In genomic region chr10:132058111-132058745, GRCh38 we compare ENCODE assay signal across 22 cellular contexts. TPM values are rescaled to one million over a fixed set of nuclear protein-coding genes. Genes with fewer than 3 reads are reported as not detected.
A peak's percentile ranks its signal among the peaks of the same experiment; 100 is the strongest.
DNase-seq lines count a peak whose midpoint lies in the region; ATAC-seq and TF ChIP-seq lines count a peak whose summit lies in the region.
"Had no signal": no experiment of that assay in that cellular context is flagged by ENCODE, and none has a peak within 500 bp of the region (broad histone marks: within the 10 kb centered on the region; RNA-seq: fewer than 3 reads in every experiment).

No MANE protein-coding gene starts in this region.

- H3K4me1 Mint-ChIP-seq in chondrocyte (ENCODE audit: low read depth): no peaks in the 10 kb centered on the region
- H3K4me1 Mint-ChIP-seq in stimulated activated memory B cell treated with anti-CD40 and anti-IgM and Interleukin-4, amounts not matched to agents 10 μg/mL and 1 μg/mL and 100 μg/mL, for 72 hours: no peaks in the 10 kb centered on the region
- H3K4me1 Mint-ChIP-seq: activated B cell treated with CpG ODN at 0.5 μM for 24 hours, natural killer cell had no signal

- no peaks in the 10 kb centered on the region for H3K9me3 Mint-ChIP-seq in activated naive CD4-positive, alpha-beta T cell treated with anti-CD3 and anti-CD28 coated beads, Interleukin-2, amount 50 U/mL, for 72 hours
- peaks cover 5% of the 10 kb centered on the region for H3K9me3 Mint-ChIP-seq in chondrocyte (ENCODE audit: low read depth)
- H3K9me3 Mint-ChIP-seq in stimulated activated memory B cell treated with anti-CD40 and anti-IgM and Interleukin-4, amounts not matched to agents 10 μg/mL and 1 μg/mL and 100 μg/mL, for 72 hours: peaks cover 4% of the 10 kb centered on the region
- H3K9me3 Mint-ChIP-seq: CD8-positive, alpha-beta T cell; natural killer cell had no signal

- H3K27ac Mint-ChIP-seq in activated naive CD4-positive, alpha-beta T cell treated with anti-CD3 and anti-CD28 coated beads, Interleukin-2, amount 50 U/mL, for 72 hours: no peak overlapping the region
- H3K27ac Mint-ChIP-seq in chondrocyte (ENCODE audit: unreplicated experiment): no peak overlapping the region
- H3K27ac Mint-ChIP-seq in stimulated activated memory B cell treated with anti-CD40 and anti-IgM and Interleukin-4, amounts not matched to agents 10 μg/mL and 1 μg/mL and 100 μg/mL, for 72 hours: no peak overlapping the region
- H3K27ac Mint-ChIP-seq: activated B cell treated with CpG ODN at 0.5 μM for 24 hours; activated naive CD8-positive, alpha-beta T cell; CD8-positive, alpha-beta T cell; natural killer cell; T-helper 2 cell treated with Interferon-gamma antibody and Interleukin-4, amounts not matched to agents 5 μg/mL and 100 μg/mL, for 36 hours had no signal

- peaks cover 6 to 10% of the 10 kb centered on the region in 2 donors for H3K36me3 Mint-ChIP-seq in activated naive CD4-positive, alpha-beta T cell treated with anti-CD3 and anti-CD28 coated beads, Interleukin-2, amount 50 U/mL, for 72 hours
- no peaks in the 10 kb centered on the region for H3K36me3 Mint-ChIP-seq in chondrocyte (ENCODE audit: low read depth)
- no peaks in the 10 kb centered on the region for H3K36me3 Mint-ChIP-seq in stimulated activated memory B cell treated with anti-CD40 and anti-IgM and Interleukin-4, amounts not matched to agents 10 μg/mL and 1 μg/mL and 100 μg/mL, for 72 hours
- H3K36me3 Mint-ChIP-seq: activated naive CD8-positive, alpha-beta T cell; CD8-positive, alpha-beta T cell; natural killer cell had no signal

- peaks cover 34% of the 10 kb centered on the region for H3K27me3 Mint-ChIP-seq in chondrocyte (ENCODE audit: low read depth)
- H3K27me3 Mint-ChIP-seq in stimulated activated memory B cell treated with anti-CD40 and anti-IgM and Interleukin-4, amounts not matched to agents 10 μg/mL and 1 μg/mL and 100 μg/mL, for 72 hours: peaks cover 72% of the 10 kb centered on the region

- no peak for DNase-seq in activated naive CD4-positive, alpha-beta T cell treated with anti-CD3 and anti-CD28 coated beads, Interleukin-2, amount 50 U/mL, for 72 hours (ENCODE audit: low spot score in 2 of 2)
- no peak for DNase-seq in activated naive CD4-positive, alpha-beta T cell treated with anti-CD3 and anti-CD28 coated beads, Interleukin-2, amount 50 U/mL, for 16 hours
- DNase-seq in Jurkat, Clone E6-1 (ENCODE audit: low read depth, low spot score): peak; percentile 65
- peak; percentile 55 for DNase-seq in chondrocyte (ENCODE audit: low spot score)
- no peak for DNase-seq in dedifferentiated amniotic fluid mesenchymal stem cell (ENCODE audit: extremely low spot score)
- DNase-seq: activated B cell treated with CpG ODN at 0.5 μM for 24 hours; brain microvascular endothelial cell; CD8-positive, alpha-beta T cell; dermis blood vessel endothelial cell; foreskin fibroblast; HCEC 1CT; mesenchymal stem cell; MG63; natural killer cell; NCI-H1694; testis had no signal

- peak; percentile 59 to 84 for ATAC-seq in activated naive CD4-positive, alpha-beta T cell treated with anti-CD3 and anti-CD28 coated beads, Interleukin-2, amount 50 U/mL, for 72 hours
- peak; percentile 75 for ATAC-seq in stimulated activated memory B cell treated with anti-CD40 and anti-IgM and Interleukin-4, amounts not matched to agents 10 μg/mL and 1 μg/mL and 100 μg/mL, for 72 hours
- ATAC-seq in esophagus mucosa (no peak), GM18519 (IDR thresholded peaks at IDR 0.05; ENCODE audit: low FRiP score, unreplicated experiment) (no peak)
- ATAC-seq: CD8-positive, alpha-beta T cell; natural killer cell had no signal

- TF ChIP-seq CTCF in chondrocyte (IDR thresholded peaks at IDR 0.05): no peak

- no peak overlapping the region for H3K4me3 ChIP-seq in Jurkat, Clone E6-1 (ENCODE audit: low read length)
- H3K4me3 ChIP-seq: MG63, ovary, testis had no signal

- no peak overlapping the region for H3K4me3 Mint-ChIP-seq in chondrocyte (ENCODE audit: unreplicated experiment)
- no peak overlapping the region for H3K4me3 Mint-ChIP-seq in stimulated activated memory B cell treated with anti-CD40 and anti-IgM and Interleukin-4, amounts not matched to agents 10 μg/mL and 1 μg/mL and 100 μg/mL, for 72 hours
- H3K4me3 Mint-ChIP-seq: activated B cell treated with CpG ODN at 0.5 μM for 24 hours; activated naive CD8-positive, alpha-beta T cell; CD8-positive, alpha-beta T cell; natural killer cell; T-helper 2 cell treated with Interferon-gamma antibody and Interleukin-4, amounts not matched to agents 5 μg/mL and 100 μg/mL, for 36 hours had no signal

RNA-seq across cellular contexts. Expression of gene JAKMIP3, which starts 7.5 kb away (rescaled TPM):
- total RNA-seq in activated naive CD4-positive, alpha-beta T cell treated with anti-CD3 and anti-CD28 coated beads, Interleukin-2, amount 50 U/mL, for 72 hours: 1 to 10 TPM in 1 of 2 donors, under 1 TPM in 1; 0.82 to 1.6 TPM
- 0.26 TPM for polyA plus RNA-seq in Jurkat, Clone E6-1 (2012; ENCODE audit: insufficient read depth, insufficient read length)
- 0.67 to 1.6 TPM (median 0.69 TPM) in 3 replicates for total RNA-seq in chondrocyte
- 0.04 TPM for total RNA-seq in esophagus mucosa
- total RNA-seq: dermis blood vessel endothelial cell had no signal

Comparison
In these comparisons a context has a peak if more than half of its experiments do, and no peak if none do; other contexts are left out.
1. ATAC-seq: peak in activated naive CD4-positive, alpha-beta T cell treated with anti-CD3 and anti-CD28 coated beads, Interleukin-2, amount 50 U/mL, for 72 hours (2 of 2) and stimulated activated memory B cell treated with anti-CD40 and anti-IgM and Interleukin-4, amounts not matched to agents 10 μg/mL and 1 μg/mL and 100 μg/mL, for 72 hours (single experiment); none in esophagus mucosa (single experiment) and GM18519 (single experiment).
2. DNase-seq: peak in Jurkat, Clone E6-1 (single experiment) and chondrocyte (single experiment); none in activated naive CD4-positive, alpha-beta T cell treated with anti-CD3 and anti-CD28 coated beads, Interleukin-2, amount 50 U/mL, for 72 hours (0 of 2), activated naive CD4-positive, alpha-beta T cell treated with anti-CD3 and anti-CD28 coated beads, Interleukin-2, amount 50 U/mL, for 16 hours (single experiment) and dedifferentiated amniotic fluid mesenchymal stem cell (single experiment).